In the genomic region with DNA sequence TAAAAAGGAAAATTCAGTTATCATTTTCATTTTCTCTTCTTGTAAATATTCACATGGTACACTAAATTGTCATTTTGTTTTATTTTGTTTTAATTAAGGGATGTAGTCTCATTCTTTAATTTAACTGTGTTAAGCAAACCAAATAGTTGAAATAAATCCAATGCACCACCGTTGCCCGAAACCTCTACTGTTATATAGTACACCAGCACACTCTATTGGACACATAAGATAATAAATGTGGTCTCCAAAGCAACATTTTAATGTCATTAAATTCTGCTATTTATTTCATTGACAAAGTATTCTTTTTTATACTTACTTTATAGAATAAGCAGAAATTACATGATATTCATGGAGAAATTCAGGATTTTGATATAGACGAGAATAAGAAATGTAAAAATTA, we compare ENCODE assay signal across 9 cellular contexts.
A peak's percentile ranks its signal among the peaks of the same experiment; 100 is the strongest.
DNase-seq lines count a peak whose midpoint lies in the region; ATAC-seq, FAIRE-seq and TF ChIP-seq lines count a peak whose summit lies in the region.
"Had no signal": no experiment of that assay in that cellular context is flagged by ENCODE, and none has a peak within 500 bp of the region (broad histone marks: within the 10 kb centered on the region; RNA-seq: fewer than 3 reads in every experiment).

No MANE protein-coding gene starts in this region.

- POLR2A ChIA-PET in PC-3 (lab: Charles Lee; ENCODE audit: unreplicated experiment) = no interaction called here

- no peaks in the 10 kb centered on the region for H3K9me2 ChIP-seq in PC-3 (replicated peaks; ENCODE audit: low read length)

- H3K4me2 ChIP-seq in PC-3 (ENCODE audit: low read length) = no peak overlapping the region

- no peaks in the 10 kb centered on the region for H3K4me1 ChIP-seq in PC-3 (ENCODE audit: insufficient read depth, low read length)

- DNase-seq in PC-3 = peak; percentile 33
- DNase-seq in frontal cortex (ENCODE audit: low spot score in 2 of 2) = no peak
- no peak for DNase-seq in MG63
- no peak for DNase-seq in stimulated activated CD4-positive, alpha-beta T cell treated with anti-CD3 and anti-CD28 coated beads, Interleukin-2, amount 100 ng/mL, for 24 hours
- DNase-seq: T-cell had no signal

- H3K4me3 ChIP-seq in PC-3 (ENCODE audit: low read length) = no peak overlapping the region
- H3K4me3 ChIP-seq in MG63 = no peak overlapping the region

- no peak overlapping the region for H3K27ac ChIP-seq in PC-3 (ENCODE audit: low read length)

- peak; percentile 31 for TF ChIP-seq CTCF in GM12873 (IDR thresholded peaks at IDR 0.05; ENCODE audit: insufficient read depth, low read depth, low read length, missing control alignments)
- TF ChIP-seq CTCF in PC-3 (conservative IDR thresholded peaks at IDR 0.05; ENCODE audit: low read depth, low read length) = peak; percentile 67

- FAIRE-seq in A204.1 (lab: Jason Lieb, UNC) = peak; percentile 86
- peak; percentile 75 for FAIRE-seq in frontal cortex (lab: Jason Lieb, UNC)

- no peaks in the 10 kb centered on the region for H3F3A ChIP-seq in PC-3 (ENCODE audit: low read length, unreplicated experiment)

- no peaks in the 10 kb centered on the region for H3K9me3 ChIP-seq in PC-3 (ENCODE audit: low read length)
- no peaks in the 10 kb centered on the region for H3K9me3 ChIP-seq in MG63

- no peak overlapping the region for H3K9ac ChIP-seq in PC-3 (ENCODE audit: low read length)

- no peaks in the 10 kb centered on the region for H3K79me2 ChIP-seq in PC-3 (ENCODE audit: low read length)

- BruUV-seq in PC-3 (replicated peaks; lab: Mats Ljungman, UMichigan) = no TSS peak

- CTCF ChIA-PET in PC-3 (lab: Charles Lee) = no interaction called here

- intact Hi-C loops in PC-3 (cut with micrococcal nuclease) = loop anchor here (1.0 to 10.0 kb wide), 7 partner anchors 186 to 1422 kb away; partner anchors contain the start of gene UFM1

- ATAC-seq in PC-3 (peak; percentile 65; the same call in 1 of the 2 replicates), HG02588 (IDR thresholded peaks at IDR 0.05; ENCODE audit: unreplicated experiment) (no peak), GM21825 (IDR thresholded peaks at IDR 0.05; ENCODE audit: unreplicated experiment) (no peak)
- ATAC-seq: T-cell had no signal

- no peak overlapping the region for H2AFZ ChIP-seq in PC-3 (ENCODE audit: low read length)

- H3K36me3 ChIP-seq in PC-3 (ENCODE audit: low read depth, low read length) (no peaks in the 10 kb centered on the region), MG63 (no peaks in the 10 kb centered on the region)

- no peaks in the 10 kb centered on the region for H4K20me1 ChIP-seq in PC-3 (ENCODE audit: low read length)

- peaks cover 36% of the 10 kb centered on the region for H3K27me3 ChIP-seq in PC-3 (ENCODE audit: low read length)
- peaks cover 2% of the 10 kb centered on the region; the same call in 1 of the 2 replicates for H3K27me3 ChIP-seq in MG63
